Comparison of ENCODE assay signal across 8 cellular contexts in the genomic region with DNA sequence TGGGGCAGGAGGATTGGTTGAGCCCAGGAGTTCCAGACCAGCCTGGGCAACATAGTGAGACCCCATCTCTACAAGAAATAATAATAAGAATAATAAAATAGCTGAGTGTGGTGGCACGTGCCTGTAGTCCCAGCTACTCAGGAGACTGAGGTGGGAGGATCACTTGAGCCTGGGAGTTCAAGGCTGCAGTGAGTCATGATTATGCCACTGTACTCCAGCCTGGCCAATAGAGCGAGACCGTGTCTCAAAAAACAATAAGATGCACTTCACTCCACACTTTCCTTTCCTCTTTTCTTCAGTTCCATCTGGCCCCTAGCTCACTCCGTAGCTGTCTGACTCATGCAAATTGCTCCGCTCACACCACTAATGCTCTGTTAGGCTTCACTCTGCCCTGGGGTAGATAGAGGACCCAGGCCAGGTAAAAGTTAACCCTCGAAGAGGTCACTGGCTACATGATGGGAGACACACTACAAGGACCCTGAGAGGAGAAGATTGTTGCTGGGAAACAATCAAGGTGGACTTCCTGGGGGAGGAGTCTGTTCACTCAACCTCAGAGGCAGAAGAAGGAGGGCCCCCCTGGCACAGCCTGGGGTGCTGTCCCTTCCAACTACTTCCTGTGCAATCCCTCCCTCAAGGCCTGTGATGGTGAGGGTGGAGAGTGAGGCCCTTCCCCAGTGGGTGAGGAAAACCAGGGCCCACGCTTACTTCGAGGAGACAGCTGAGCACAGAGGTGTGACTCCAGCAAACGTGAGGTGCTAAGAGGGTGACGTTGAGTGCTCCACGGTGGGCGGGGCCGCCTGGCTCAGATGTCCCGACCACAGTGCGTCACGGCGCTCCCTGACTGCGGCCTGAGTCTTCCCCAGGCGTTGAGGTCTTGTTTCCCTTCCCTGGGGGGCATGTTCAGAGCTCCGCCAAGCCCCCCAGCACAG. TPM values are rescaled to one million over a fixed set of nuclear protein-coding genes. Genes with fewer than 3 reads are reported as not detected.
DNase-seq lines count a peak whose midpoint lies in the region; ATAC-seq and TF ChIP-seq lines count a peak whose summit lies in the region.

No MANE protein-coding gene starts in this region.

- ATAC-seq in GM21576 (IDR thresholded peaks at IDR 0.05; ENCODE audit: unreplicated experiment), result peak; percentile 38

- TF ChIP-seq POLR2A in NB4 (IDR thresholded peaks at IDR 0.05; ENCODE audit: extremely low read depth, insufficient read length), result no peak

- H3K27ac Mint-ChIP-seq in activated naive CD8-positive, alpha-beta T cell treated with anti-CD3 and anti-CD28 coated beads for 36 hours, result peak overlapping the region; percentile 49

- peaks cover 32% of the 10 kb centered on the region for H3K4me1 Mint-ChIP-seq in activated naive CD8-positive, alpha-beta T cell treated with anti-CD3 and anti-CD28 coated beads for 36 hours

- H3K4me3 ChIP-seq in NB4 (ENCODE audit: low read depth, low read length), result no peak overlapping the region

- H3K4me3 Mint-ChIP-seq in activated naive CD8-positive, alpha-beta T cell treated with anti-CD3 and anti-CD28 coated beads for 36 hours, result peak overlapping the region; percentile 30

- DNase-seq in GM10266 (ENCODE audit: extremely low spot score) (peak; percentile 66), NB4 (ENCODE audit: low read depth) (peak; percentile 67), cerebellum (ENCODE audit: low spot score) (no peak), NCI-H1436 (lab: John Stamatoyannopoulos, UW) (no peak), ureter (ENCODE audit: low spot score) (no peak)
- DNase-seq in activated naive CD8-positive, alpha-beta T cell treated with anti-CD3 and anti-CD28 coated beads for 36 hours, result peak; percentile 68
- peak; percentile 46 to 49 for DNase-seq in stimulated activated CD8-positive, alpha-beta memory T cell treated with anti-CD3 and anti-CD28 coated beads, Interleukin-4, amount 100 ng/mL, for 1 hour (ENCODE audit: low read depth in 2 of 2, low spot score in 1 of 2)

- no peaks in the 10 kb centered on the region for H3K9me3 Mint-ChIP-seq in activated naive CD8-positive, alpha-beta T cell treated with anti-CD3 and anti-CD28 coated beads for 36 hours

- no peaks in the 10 kb centered on the region for H3K36me3 Mint-ChIP-seq in activated naive CD8-positive, alpha-beta T cell treated with anti-CD3 and anti-CD28 coated beads for 36 hours

- peaks cover 4% of the 10 kb centered on the region for H3K27me3 Mint-ChIP-seq in activated naive CD8-positive, alpha-beta T cell treated with anti-CD3 and anti-CD28 coated beads for 36 hours

- TF ChIP-seq CTCF in GM10266 (IDR thresholded peaks at IDR 0.05; ENCODE audit: control insufficient read depth, insufficient read depth, low read depth, missing control alignments), result no peak
- TF ChIP-seq CTCF in NB4 (IDR thresholded peaks at IDR 0.05; ENCODE audit: low read depth, low read length), result no peak

RNA-seq across cellular contexts. Expression of a gene that starts 8.8 kb away (rescaled TPM):
- total RNA-seq in activated naive CD8-positive, alpha-beta T cell treated with anti-CD3 and anti-CD28 coated beads for 36 hours, result 1 to 10 TPM; 2.3 to 2.5 TPM
- 1.2 TPM for total RNA-seq in cerebellum
- 0.75 TPM for total RNA-seq in ureter

RNA-seq across cellular contexts. Expression of a gene that starts 19.9 kb away (rescaled TPM):
- total RNA-seq in activated naive CD8-positive, alpha-beta T cell treated with anti-CD3 and anti-CD28 coated beads for 36 hours, result 1 to 10 TPM; 7.3 to 7.8 TPM
- total RNA-seq in cerebellum, result 52.7 TPM
- 1.2 TPM for total RNA-seq in ureter

RNA-seq across cellular contexts. Expression of a gene that starts 40.4 kb away (rescaled TPM):
- 10 to 100 TPM; 62.4 to 63.2 TPM for total RNA-seq in activated naive CD8-positive, alpha-beta T cell treated with anti-CD3 and anti-CD28 coated beads for 36 hours
- total RNA-seq in cerebellum (0.18 TPM), ureter (3.1 TPM)

RNA-seq across cellular contexts. Expression of a gene that starts 57.9 kb away (rescaled TPM):
- total RNA-seq in activated naive CD8-positive, alpha-beta T cell treated with anti-CD3 and anti-CD28 coated beads for 36 hours, result 1 to 10 TPM; 2.1 to 2.5 TPM
- total RNA-seq in cerebellum, result 4.3 TPM
- 23.6 TPM for total RNA-seq in ureter

Comparison
In these comparisons a context has a peak if more than half of its experiments do, and no peak if none do; other contexts are left out.
1. DNase-seq: peak in GM10266 (single experiment), NB4 (single experiment), activated naive CD8-positive, alpha-beta T cell treated with anti-CD3 and anti-CD28 coated beads for 36 hours (single experiment) and stimulated activated CD8-positive, alpha-beta memory T cell treated with anti-CD3 and anti-CD28 coated beads, Interleukin-4, amount 100 ng/mL, for 1 hour (2 of 2); none in cerebellum (single experiment), NCI-H1436 (single experiment) and ureter (single experiment).
2. RNA of a gene that starts 40.4 kb away (total RNA-seq): 62.4 to 63.2 TPM in activated naive CD8-positive, alpha-beta T cell treated with anti-CD3 and anti-CD28 coated beads for 36 hours; 3.1 TPM in ureter (single experiment) and 0.18 TPM in cerebellum (single experiment); every median in the first group is over 10 times any median in the second.